ENCODE assay signal across 1 cellular context in the genomic region with DNA sequence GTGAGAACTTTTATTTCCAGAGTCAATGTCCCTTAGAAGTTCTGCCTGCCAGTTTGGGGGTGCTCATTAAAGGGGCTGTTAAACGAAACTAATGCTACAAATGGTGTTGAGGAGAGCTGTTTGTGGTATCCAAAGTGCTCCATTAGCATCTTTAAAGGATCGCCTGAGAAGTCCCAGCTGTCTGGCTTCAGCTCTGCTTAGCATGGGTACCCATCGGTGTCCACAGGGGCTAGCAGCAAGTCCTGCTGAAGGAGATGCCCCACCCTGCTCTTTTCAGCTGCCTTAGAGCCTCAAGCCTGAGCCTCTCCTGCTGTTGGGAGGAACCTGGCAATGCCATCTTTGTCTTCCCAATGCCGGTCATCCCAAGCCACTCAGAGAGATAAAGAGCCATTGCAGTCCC.
TF ChIP-seq lines count a peak whose summit lies in the region.

No MANE protein-coding gene starts in this region.

TF ChIP-seq in H1, 55 proteins besides CTCF, POLR2A, EP300 and RAD21 (continued from another document):
- TF ChIP-seq, protein P1, sequence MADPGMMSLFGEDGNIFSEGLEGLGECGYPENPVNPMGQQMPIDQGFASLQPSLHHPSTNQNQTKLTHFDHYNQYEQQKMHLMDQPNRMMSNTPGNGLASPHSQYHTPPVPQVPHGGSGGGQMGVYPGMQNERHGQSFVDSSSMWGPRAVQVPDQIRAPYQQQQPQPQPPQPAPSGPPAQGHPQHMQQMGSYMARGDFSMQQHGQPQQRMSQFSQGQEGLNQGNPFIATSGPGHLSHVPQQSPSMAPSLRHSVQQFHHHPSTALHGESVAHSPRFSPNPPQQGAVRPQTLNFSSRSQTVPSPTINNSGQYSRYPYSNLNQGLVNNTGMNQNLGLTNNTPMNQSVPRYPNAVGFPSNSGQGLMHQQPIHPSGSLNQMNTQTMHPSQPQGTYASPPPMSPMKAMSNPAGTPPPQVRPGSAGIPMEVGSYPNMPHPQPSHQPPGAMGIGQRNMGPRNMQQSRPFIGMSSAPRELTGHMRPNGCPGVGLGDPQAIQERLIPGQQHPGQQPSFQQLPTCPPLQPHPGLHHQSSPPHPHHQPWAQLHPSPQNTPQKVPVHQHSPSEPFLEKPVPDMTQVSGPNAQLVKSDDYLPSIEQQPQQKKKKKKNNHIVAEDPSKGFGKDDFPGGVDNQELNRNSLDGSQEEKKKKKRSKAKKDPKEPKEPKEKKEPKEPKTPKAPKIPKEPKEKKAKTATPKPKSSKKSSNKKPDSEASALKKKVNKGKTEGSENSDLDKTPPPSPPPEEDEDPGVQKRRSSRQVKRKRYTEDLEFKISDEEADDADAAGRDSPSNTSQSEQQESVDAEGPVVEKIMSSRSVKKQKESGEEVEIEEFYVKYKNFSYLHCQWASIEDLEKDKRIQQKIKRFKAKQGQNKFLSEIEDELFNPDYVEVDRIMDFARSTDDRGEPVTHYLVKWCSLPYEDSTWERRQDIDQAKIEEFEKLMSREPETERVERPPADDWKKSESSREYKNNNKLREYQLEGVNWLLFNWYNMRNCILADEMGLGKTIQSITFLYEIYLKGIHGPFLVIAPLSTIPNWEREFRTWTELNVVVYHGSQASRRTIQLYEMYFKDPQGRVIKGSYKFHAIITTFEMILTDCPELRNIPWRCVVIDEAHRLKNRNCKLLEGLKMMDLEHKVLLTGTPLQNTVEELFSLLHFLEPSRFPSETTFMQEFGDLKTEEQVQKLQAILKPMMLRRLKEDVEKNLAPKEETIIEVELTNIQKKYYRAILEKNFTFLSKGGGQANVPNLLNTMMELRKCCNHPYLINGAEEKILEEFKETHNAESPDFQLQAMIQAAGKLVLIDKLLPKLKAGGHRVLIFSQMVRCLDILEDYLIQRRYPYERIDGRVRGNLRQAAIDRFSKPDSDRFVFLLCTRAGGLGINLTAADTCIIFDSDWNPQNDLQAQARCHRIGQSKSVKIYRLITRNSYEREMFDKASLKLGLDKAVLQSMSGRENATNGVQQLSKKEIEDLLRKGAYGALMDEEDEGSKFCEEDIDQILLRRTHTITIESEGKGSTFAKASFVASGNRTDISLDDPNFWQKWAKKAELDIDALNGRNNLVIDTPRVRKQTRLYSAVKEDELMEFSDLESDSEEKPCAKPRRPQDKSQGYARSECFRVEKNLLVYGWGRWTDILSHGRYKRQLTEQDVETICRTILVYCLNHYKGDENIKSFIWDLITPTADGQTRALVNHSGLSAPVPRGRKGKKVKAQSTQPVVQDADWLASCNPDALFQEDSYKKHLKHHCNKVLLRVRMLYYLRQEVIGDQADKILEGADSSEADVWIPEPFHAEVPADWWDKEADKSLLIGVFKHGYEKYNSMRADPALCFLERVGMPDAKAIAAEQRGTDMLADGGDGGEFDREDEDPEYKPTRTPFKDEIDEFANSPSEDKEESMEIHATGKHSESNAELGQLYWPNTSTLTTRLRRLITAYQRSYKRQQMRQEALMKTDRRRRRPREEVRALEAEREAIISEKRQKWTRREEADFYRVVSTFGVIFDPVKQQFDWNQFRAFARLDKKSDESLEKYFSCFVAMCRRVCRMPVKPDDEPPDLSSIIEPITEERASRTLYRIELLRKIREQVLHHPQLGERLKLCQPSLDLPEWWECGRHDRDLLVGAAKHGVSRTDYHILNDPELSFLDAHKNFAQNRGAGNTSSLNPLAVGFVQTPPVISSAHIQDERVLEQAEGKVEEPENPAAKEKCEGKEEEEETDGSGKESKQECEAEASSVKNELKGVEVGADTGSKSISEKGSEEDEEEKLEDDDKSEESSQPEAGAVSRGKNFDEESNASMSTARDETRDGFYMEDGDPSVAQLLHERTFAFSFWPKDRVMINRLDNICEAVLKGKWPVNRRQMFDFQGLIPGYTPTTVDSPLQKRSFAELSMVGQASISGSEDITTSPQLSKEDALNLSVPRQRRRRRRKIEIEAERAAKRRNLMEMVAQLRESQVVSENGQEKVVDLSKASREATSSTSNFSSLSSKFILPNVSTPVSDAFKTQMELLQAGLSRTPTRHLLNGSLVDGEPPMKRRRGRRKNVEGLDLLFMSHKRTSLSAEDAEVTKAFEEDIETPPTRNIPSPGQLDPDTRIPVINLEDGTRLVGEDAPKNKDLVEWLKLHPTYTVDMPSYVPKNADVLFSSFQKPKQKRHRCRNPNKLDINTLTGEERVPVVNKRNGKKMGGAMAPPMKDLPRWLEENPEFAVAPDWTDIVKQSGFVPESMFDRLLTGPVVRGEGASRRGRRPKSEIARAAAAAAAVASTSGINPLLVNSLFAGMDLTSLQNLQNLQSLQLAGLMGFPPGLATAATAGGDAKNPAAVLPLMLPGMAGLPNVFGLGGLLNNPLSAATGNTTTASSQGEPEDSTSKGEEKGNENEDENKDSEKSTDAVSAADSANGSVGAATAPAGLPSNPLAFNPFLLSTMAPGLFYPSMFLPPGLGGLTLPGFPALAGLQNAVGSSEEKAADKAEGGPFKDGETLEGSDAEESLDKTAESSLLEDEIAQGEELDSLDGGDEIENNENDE (IDR thresholded peaks at IDR 0.05; ENCODE audit: insufficient replicate concordance, low read length): no peak
